6 cellular contexts compared by ENCODE assay signal in genomic region chr19:2266183-2266993, GRCh38. TPM values are rescaled to one million over a fixed set of nuclear protein-coding genes. Genes with fewer than 3 reads are reported as not detected.
DNase-seq lines count a peak whose midpoint lies in the region; ATAC-seq and TF ChIP-seq lines count a peak whose summit lies in the region.

No MANE protein-coding gene starts in this region.

- ATAC-seq in GM21423 (IDR thresholded peaks at IDR 0.05; ENCODE audit: unreplicated experiment) (peak; percentile 26), thoracic aorta (ENCODE audit: insufficient number of reproducible peaks, low FRiP score, low read depth) (no peak)

- H3K4me1 ChIP-seq in thoracic aorta (ENCODE audit: control insufficient read depth in 1 of 2, low read depth in 2 of 2) = peaks cover 21 to 32% of the 10 kb centered on the region in 2 donors

- peaks cover 2% of the 10 kb centered on the region for H3K36me3 ChIP-seq in thoracic aorta

- TF ChIP-seq CTCF in thoracic aorta (IDR thresholded peaks at IDR 0.05) = no peak

- no peaks in the 10 kb centered on the region for H3K9me3 ChIP-seq in thoracic aorta

- peak overlapping the region; percentile 47 to 77 for H3K27ac ChIP-seq in thoracic aorta

- intact Hi-C loops in cardiac septum (cut with DNase I) = no loop called here

- H3K27me3 ChIP-seq in thoracic aorta (replicated peaks; ENCODE audit: insufficient read depth) = no peaks in the 10 kb centered on the region

- TF ChIP-seq POLR2A in Raji (IDR thresholded peaks at IDR 0.05; ENCODE audit: insufficient read depth, low read depth, low read length) = peak; percentile 42

- H3K4me3 ChIP-seq in thoracic aorta = peak overlapping the region; percentile 47

- DNase-seq in cardiac septum (ENCODE audit: low spot score) (peak; percentile 94), thoracic aorta (ENCODE audit: low spot score) (peak; percentile 60), NCI-H1105 (lab: John Stamatoyannopoulos, UW) (no peak), islet precursor cell (no peak)

RNA-seq across cellular contexts. Expression of gene JSRP1, which starts 10.2 kb away (rescaled TPM):
- total RNA-seq in cardiac septum = 0.46 TPM
- not detected for total RNA-seq in thoracic aorta

RNA-seq across cellular contexts. Expression of gene PEAK3, which starts 15.6 kb away (rescaled TPM):
- total RNA-seq in cardiac septum (0.19 TPM), thoracic aorta (1 to 10 TPM; 1.2 to 3.0 TPM)

RNA-seq across cellular contexts. Expression of gene AMH, which starts 17.3 kb away (rescaled TPM):
- total RNA-seq in cardiac septum (1.5 TPM), thoracic aorta (under 1 TPM; 0.92 to 0.95 TPM)

RNA-seq across cellular contexts. Expression of gene SF3A2, which starts 29.8 kb away (rescaled TPM):
- total RNA-seq in cardiac septum (34.1 TPM), thoracic aorta (10 to 100 TPM; 23.8 to 43.7 TPM)

RNA-seq across cellular contexts. Expression of gene PLEKHJ1, which starts 30.3 kb away (rescaled TPM):
- total RNA-seq in cardiac septum (51.2 TPM), thoracic aorta (10 to 100 TPM; 26.3 to 46.2 TPM)

Comparison
In these comparisons a context has a peak if more than half of its experiments do, and no peak if none do; other contexts are left out.
1. DNase-seq: peak in cardiac septum (single experiment) and thoracic aorta (single experiment); none in NCI-H1105 (single experiment) and islet precursor cell (single experiment).